8 cellular contexts compared by ENCODE assay signal in the genomic region with DNA sequence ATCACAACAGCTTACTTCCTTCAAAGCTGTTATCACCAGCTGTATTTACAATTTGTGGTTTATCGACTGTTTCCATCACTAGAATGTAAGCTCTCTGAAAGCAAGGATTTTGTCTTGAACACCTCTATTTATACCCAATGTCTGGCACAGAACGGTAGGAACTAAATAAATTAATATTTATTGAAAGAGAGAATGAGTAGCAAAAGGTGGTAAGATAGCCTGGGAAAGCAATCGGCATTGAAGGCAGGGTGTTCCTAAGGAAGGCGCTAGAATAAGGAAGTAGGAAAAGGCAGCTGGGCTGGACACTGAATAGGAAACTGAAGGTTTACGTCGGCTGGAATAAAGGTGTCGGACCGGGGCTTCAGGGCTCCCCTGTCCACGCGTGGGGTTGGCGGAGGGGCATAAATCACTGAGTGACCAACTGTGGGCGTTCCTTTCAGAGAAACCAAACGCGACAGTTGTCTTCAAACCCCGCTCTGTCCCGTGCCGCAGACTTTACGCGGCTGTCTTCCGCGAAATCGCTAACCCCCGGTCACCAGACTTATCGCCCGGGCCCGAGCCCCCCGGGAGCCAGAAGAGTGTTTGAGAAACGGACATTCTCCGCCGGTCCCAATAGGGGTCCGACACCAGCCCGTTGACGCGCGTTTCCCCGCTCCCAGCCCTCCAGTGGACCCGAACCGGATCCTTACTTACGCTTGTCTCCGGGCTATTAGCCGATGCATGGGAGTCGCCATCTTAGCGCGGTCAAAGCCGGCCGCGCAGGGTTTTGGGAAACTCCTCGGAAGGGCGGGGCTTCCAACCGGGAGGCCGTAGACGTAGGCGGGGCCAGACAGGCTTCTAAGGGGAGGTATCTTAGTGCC. TPM values are rescaled to one million over a fixed set of nuclear protein-coding genes. Genes with fewer than 3 reads are reported as not detected.
A peak's percentile ranks its signal among the peaks of the same experiment; 100 is the strongest.
DNase-seq lines count a peak whose midpoint lies in the region; ATAC-seq and TF ChIP-seq lines count a peak whose summit lies in the region.

TSS of gene ZCCHC10 (minus strand) at position 746 of the 860 bp plus-strand sequence. CDS start at position 734, 12 bp downstream.

- ATAC-seq in GM21576 (IDR thresholded peaks at IDR 0.05; ENCODE audit: unreplicated experiment): peak; percentile 94
- peak; percentile 99 for ATAC-seq in mucosa of descending colon

- TF ChIP-seq EP300 in Ishikawa (IDR thresholded peaks at IDR 0.05; ENCODE audit: borderline replicate concordance): no peak

- H3K27ac ChIP-seq in epithelial cell of prostate: peak within 1 kb of the TSS; percentile 74

- no peaks in the 10 kb centered on the region for H3K36me3 ChIP-seq in mucosa of descending colon (ENCODE audit: low read depth)

- intact Hi-C loops in mucosa of descending colon (cut with DNase I, micrococcal nuclease): no loop called here

- no peaks in the 10 kb centered on the region for H3K9me3 ChIP-seq in mucosa of descending colon

- DNase-seq in DMS 273 treated with DMSO at 0.1 percent for 48 hours (lab: John Stamatoyannopoulos, UW): peak; percentile 88
- peak; percentile 62 for DNase-seq in OCI-M2 (lab: John Stamatoyannopoulos, UW; ENCODE audit: unreplicated experiment)
- DNase-seq in activated T-cell treated with anti-CD3 and anti-CD28 coated beads for 4 hours: peak; percentile 88
- peak; percentile 31 for DNase-seq in epithelial cell of prostate (ENCODE audit: low read depth, low spot score)
- DNase-seq in mucosa of descending colon: peak; percentile 95 to 96 (median 95)
- peak; percentile 76 to 84 for DNase-seq in stimulated activated CD8-positive, alpha-beta memory T cell treated with anti-CD3 and anti-CD28 coated beads, Interleukin-4, amount 100 ng/mL, for 1 hour (ENCODE audit: low read depth in 2 of 2, low spot score in 1 of 2)

- H3K4me1 ChIP-seq in mucosa of descending colon (ENCODE audit: low read depth): peaks cover 17% of the 10 kb centered on the region

- no peak for TF ChIP-seq RAD21 in Ishikawa (IDR thresholded peaks at IDR 0.05; ENCODE audit: low read depth)

- peak within 1 kb of the TSS; percentile 79 for H3K4me3 ChIP-seq in mucosa of descending colon

- no peak for TF ChIP-seq CTCF in mucosa of descending colon (IDR thresholded peaks at IDR 0.05)

TF ChIP-seq in Ishikawa, 13 proteins besides CTCF, POLR2A, EP300 and RAD21:
- TF ChIP-seq YY1 (IDR thresholded peaks at IDR 0.05; ENCODE audit: low read depth) (peak; percentile 95), TCF12 (IDR thresholded peaks at IDR 0.05; ENCODE audit: low read depth) (0 out of 2 replicates have a peak, but pooled peaks have one; percentile 16), CEBPB (IDR thresholded peaks at IDR 0.05) (no peak), MAX (IDR thresholded peaks at IDR 0.05) (0 out of 2 replicates have a peak, but pooled peaks have one; percentile 40), EGR1 (IDR thresholded peaks at IDR 0.05) (no peak), CREB1 (IDR thresholded peaks at IDR 0.05; ENCODE audit: low read depth) (no peak), ZBTB7A (IDR thresholded peaks at IDR 0.05; ENCODE audit: low read depth) (0 out of 2 replicates have a peak, but pooled peaks have one; percentile 30), TAF1 (IDR thresholded peaks at IDR 0.05; ENCODE audit: low read depth) (peak; percentile 93), TEAD4 (IDR thresholded peaks at IDR 0.05) (no peak), REST (IDR thresholded peaks at IDR 0.05; ENCODE audit: low read depth) (no peak), NFIC (IDR thresholded peaks at IDR 0.05) (no peak), FOXM1 (IDR thresholded peaks at IDR 0.05; ENCODE audit: borderline replicate concordance, low read depth) (no peak)
- TF ChIP-seq, protein P1, sequence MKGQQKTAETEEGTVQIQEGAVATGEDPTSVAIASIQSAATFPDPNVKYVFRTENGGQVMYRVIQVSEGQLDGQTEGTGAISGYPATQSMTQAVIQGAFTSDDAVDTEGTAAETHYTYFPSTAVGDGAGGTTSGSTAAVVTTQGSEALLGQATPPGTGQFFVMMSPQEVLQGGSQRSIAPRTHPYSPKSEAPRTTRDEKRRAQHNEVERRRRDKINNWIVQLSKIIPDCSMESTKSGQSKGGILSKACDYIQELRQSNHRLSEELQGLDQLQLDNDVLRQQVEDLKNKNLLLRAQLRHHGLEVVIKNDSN (IDR thresholded peaks at IDR 0.05): 0 out of 2 replicates have a peak, but pooled peaks have one; percentile 12

RNA-seq across cellular contexts. Expression of gene ZCCHC10, which starts in this region (rescaled TPM):
- 10 to 100 TPM; 20.4 to 35.0 (median 29.2) TPM for total RNA-seq in mucosa of descending colon

Comparison
In these comparisons a context has a peak if more than half of its experiments do, and no peak if none do; other contexts are left out.
1. Peak in every context shown above with its lines: DNase-seq, ATAC-seq, H3K4me3 ChIP-seq and H3K27ac ChIP-seq.
2. DNase-seq: peak in every context shown above with its lines; median percentile 95 in mucosa of descending colon; 88 in DMS 273 treated with DMSO at 0.1 percent for 48 hours; 88 in activated T-cell treated with anti-CD3 and anti-CD28 coated beads for 4 hours; 80 in stimulated activated CD8-positive, alpha-beta memory T cell treated with anti-CD3 and anti-CD28 coated beads, Interleukin-4, amount 100 ng/mL, for 1 hour; 62 in OCI-M2; 31 in epithelial cell of prostate.